Comparison of ENCODE assay signal across 1 cellular context in the genomic region with DNA sequence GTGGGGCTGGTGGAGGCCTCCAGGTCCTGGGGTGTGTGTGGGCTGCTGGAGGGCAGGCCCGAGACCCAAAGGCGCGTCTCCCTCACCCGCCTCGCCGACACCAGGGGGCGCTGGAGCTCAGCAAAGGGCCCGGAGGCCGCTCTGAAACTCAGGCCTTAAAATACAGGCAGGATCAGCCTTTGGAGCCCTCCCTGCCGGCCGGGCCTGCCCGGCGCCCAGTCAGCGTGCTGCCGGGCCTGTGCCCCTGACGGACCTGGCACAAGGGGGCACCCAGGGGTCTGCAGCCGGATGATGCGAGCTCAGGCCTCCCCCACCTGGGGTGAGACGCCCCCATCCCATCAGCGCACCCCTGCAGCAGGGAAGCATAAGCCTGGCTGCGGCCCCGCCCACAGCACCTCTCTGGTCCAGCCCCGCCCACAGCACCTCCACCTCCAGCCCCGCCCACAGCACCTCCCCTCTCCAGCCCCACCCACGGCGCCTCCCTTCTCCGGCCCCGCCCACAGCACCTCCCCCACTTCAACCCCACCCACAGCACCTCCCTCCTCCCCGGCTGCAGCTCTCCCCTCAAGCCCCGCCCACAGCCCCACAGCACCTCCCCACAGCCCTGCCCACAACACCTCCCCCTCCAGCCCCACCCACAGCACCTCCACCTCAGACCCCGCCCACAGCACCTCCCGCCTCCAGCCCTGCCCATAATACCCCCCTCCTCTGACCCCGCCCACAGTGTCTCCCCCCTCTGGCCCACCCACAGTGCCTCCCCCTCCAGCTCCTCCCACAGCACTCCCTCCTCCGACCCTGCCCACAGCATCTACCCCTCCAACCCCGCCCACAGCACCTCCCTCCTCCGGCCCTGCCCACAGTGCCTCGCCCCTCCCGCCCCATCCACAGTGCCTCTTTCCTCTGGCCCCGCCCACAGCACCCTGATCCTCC.
TF ChIP-seq lines count a peak whose summit lies in the region.

No MANE protein-coding gene starts in this region.

TF ChIP-seq in HCT116, 20 proteins besides CTCF, POLR2A, EP300 and RAD21 (continued from another document):
- TF ChIP-seq, protein P1, sequence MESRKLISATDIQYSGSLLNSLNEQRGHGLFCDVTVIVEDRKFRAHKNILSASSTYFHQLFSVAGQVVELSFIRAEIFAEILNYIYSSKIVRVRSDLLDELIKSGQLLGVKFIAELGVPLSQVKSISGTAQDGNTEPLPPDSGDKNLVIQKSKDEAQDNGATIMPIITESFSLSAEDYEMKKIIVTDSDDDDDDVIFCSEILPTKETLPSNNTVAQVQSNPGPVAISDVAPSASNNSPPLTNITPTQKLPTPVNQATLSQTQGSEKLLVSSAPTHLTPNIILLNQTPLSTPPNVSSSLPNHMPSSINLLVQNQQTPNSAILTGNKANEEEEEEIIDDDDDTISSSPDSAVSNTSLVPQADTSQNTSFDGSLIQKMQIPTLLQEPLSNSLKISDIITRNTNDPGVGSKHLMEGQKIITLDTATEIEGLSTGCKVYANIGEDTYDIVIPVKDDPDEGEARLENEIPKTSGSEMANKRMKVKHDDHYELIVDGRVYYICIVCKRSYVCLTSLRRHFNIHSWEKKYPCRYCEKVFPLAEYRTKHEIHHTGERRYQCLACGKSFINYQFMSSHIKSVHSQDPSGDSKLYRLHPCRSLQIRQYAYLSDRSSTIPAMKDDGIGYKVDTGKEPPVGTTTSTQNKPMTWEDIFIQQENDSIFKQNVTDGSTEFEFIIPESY (IDR thresholded peaks at IDR 0.05; ENCODE audit: extremely low read depth, insufficient replicate concordance, low read length): no peak
- TF ChIP-seq SRF (IDR thresholded peaks at IDR 0.05; ENCODE audit: low read depth): no peak
- TF ChIP-seq JUND (IDR thresholded peaks at IDR 0.05): no peak
